ENCODE assay signal across 1 cellular context in genomic region chr15:73914145-73914544, GRCh38.
TF ChIP-seq lines count a peak whose summit lies in the region.

No MANE protein-coding gene starts in this region.

TF ChIP-seq in HepG2, 621 proteins besides CTCF, POLR2A, EP300 and RAD21:
- TF ChIP-seq, protein P1, sequence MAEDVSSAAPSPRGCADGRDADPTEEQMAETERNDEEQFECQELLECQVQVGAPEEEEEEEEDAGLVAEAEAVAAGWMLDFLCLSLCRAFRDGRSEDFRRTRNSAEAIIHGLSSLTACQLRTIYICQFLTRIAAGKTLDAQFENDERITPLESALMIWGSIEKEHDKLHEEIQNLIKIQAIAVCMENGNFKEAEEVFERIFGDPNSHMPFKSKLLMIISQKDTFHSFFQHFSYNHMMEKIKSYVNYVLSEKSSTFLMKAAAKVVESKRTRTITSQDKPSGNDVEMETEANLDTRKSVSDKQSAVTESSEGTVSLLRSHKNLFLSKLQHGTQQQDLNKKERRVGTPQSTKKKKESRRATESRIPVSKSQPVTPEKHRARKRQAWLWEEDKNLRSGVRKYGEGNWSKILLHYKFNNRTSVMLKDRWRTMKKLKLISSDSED (CRISPR knock-in tag; IDR thresholded peaks at IDR 0.05) = no peak
- TF ChIP-seq SALL1 (CRISPR knock-in tag; IDR thresholded peaks at IDR 0.05) (no peak), RXRB (CRISPR knock-in tag; IDR thresholded peaks at IDR 0.05; ENCODE audit: borderline replicate concordance) (no peak), ZNF224 (CRISPR knock-in tag; IDR thresholded peaks at IDR 0.05) (no peak), TOPORS (CRISPR knock-in tag; IDR thresholded peaks at IDR 0.05) (no peak)
